ENCODE assay signal across 13 cellular contexts in genomic region chr4:86948276-86948675, GRCh38. TPM values are rescaled to one million over a fixed set of nuclear protein-coding genes. Genes with fewer than 3 reads are reported as not detected.
A peak's percentile ranks its signal among the peaks of the same experiment; 100 is the strongest.
DNase-seq lines count a peak whose midpoint lies in the region; ATAC-seq lines count a peak whose summit lies in the region.
"Had no signal": no experiment of that assay in that cellular context is flagged by ENCODE, and none has a peak within 500 bp of the region (broad histone marks: within the 10 kb centered on the region; RNA-seq: fewer than 3 reads in every experiment).

No MANE protein-coding gene starts in this region.

- H3K27ac Mint-ChIP-seq in natural killer cell treated with Interleukin-12 subunit alpha and Interleukin-12 subunit beta and Interleukin-15 and Interleukin-18, amount 100 ng/mL, for 72 hours = peak overlapping the region; percentile 24 to 69

- ATAC-seq in GM19025 (IDR thresholded peaks at IDR 0.05; ENCODE audit: low read depth, unreplicated experiment) (peak; percentile 41), HG03159 (IDR thresholded peaks at IDR 0.05; ENCODE audit: unreplicated experiment) (peak; percentile 40), HG03175 (IDR thresholded peaks at IDR 0.05; ENCODE audit: unreplicated experiment) (no peak)
- no peak for ATAC-seq in natural killer cell treated with Interleukin-12 subunit alpha and Interleukin-12 subunit beta and Interleukin-15 and Interleukin-18, amount 100 ng/mL, for 72 hours
- ATAC-seq: gastroesophageal sphincter; naive thymus-derived CD8-positive, alpha-beta T cell had no signal

- H3K27me3 Mint-ChIP-seq in natural killer cell treated with Interleukin-12 subunit alpha and Interleukin-12 subunit beta and Interleukin-15 and Interleukin-18, amount 100 ng/mL, for 72 hours = no peaks in the 10 kb centered on the region
- H3K27me3 Mint-ChIP-seq: CD4-positive, alpha-beta memory T cell; naive thymus-derived CD8-positive, alpha-beta T cell had no signal

- H3K4me1 Mint-ChIP-seq in natural killer cell treated with Interleukin-12 subunit alpha and Interleukin-12 subunit beta and Interleukin-15 and Interleukin-18, amount 100 ng/mL, for 72 hours (ENCODE audit: low read depth in 2 of 2) = peaks cover 26 to 33% of the 10 kb centered on the region in 2 donors

- H3K36me3 Mint-ChIP-seq in natural killer cell treated with Interleukin-12 subunit alpha and Interleukin-12 subunit beta and Interleukin-15 and Interleukin-18, amount 100 ng/mL, for 72 hours = peaks cover 4% of the 10 kb centered on the region

- in situ Hi-C loops in SK-MEL-5 (cut with HindIII; ENCODE audit: low pct_unique_long_range_greater_than_20kb, low sequenced_read_pairs) = no loop called here

- DNase-seq in SK-MEL-5 (ENCODE audit: low read depth, low spot score) = peak; percentile 71
- no peak for DNase-seq in natural killer cell treated with Interleukin-12 subunit alpha and Interleukin-12 subunit beta and Interleukin-15 and Interleukin-18, amount 100 ng/mL, for 72 hours (ENCODE audit: low spot score)
- no peak for DNase-seq in DMS153 (lab: John Stamatoyannopoulos, UW)
- DNase-seq in stimulated activated CD4-positive, alpha-beta T cell treated with anti-CD3 and anti-CD28 coated beads, Interleukin-12 subunit alpha, Interleukin-12 subunit beta, amount 100 ng/mL, for 4 hours = no peak
- DNase-seq: amygdala; CD4-positive, alpha-beta memory T cell; KBM-7; naive thymus-derived CD8-positive, alpha-beta T cell; NCI-H2081 had no signal

- H3K4me3 Mint-ChIP-seq in natural killer cell treated with Interleukin-12 subunit alpha and Interleukin-12 subunit beta and Interleukin-15 and Interleukin-18, amount 100 ng/mL, for 72 hours = peak overlapping the region; percentile 32

- H3K9me3 Mint-ChIP-seq in natural killer cell treated with Interleukin-12 subunit alpha and Interleukin-12 subunit beta and Interleukin-15 and Interleukin-18, amount 100 ng/mL, for 72 hours = no peaks in the 10 kb centered on the region
- H3K9me3 Mint-ChIP-seq: naive thymus-derived CD8-positive, alpha-beta T cell had no signal

RNA-seq across cellular contexts. Expression of gene AFF1, which starts 13.5 kb away (rescaled TPM):
- total RNA-seq in SK-MEL-5 (2014; rRNA removed; shearing (Covaris generic)) = 10.2 and 10.9 TPM in 2 replicates
- 16.4 and 22.4 TPM in 2 replicates for polyA plus RNA-seq in SK-MEL-5 (2015; cell fraction: cytosol; rRNA removed)
- polyA plus RNA-seq in SK-MEL-5 (2015; cell fraction: nucleus; rRNA removed) = 22.1 and 27.2 TPM in 2 replicates
- total RNA-seq in natural killer cell treated with Interleukin-12 subunit alpha and Interleukin-12 subunit beta and Interleukin-15 and Interleukin-18, amount 100 ng/mL, for 72 hours = 10 to 100 TPM; 43.2 to 56.2 TPM

RNA-seq across cellular contexts. Expression of gene C4orf36, which starts 56.1 kb away (rescaled TPM):
- 1.2 TPM in 2 replicates for total RNA-seq in SK-MEL-5 (2014; rRNA removed; shearing (Covaris generic))
- 1.8 and 2.0 TPM in 2 replicates for polyA plus RNA-seq in SK-MEL-5 (2015; cell fraction: cytosol; rRNA removed)
- polyA plus RNA-seq in SK-MEL-5 (2015; cell fraction: nucleus; rRNA removed) = 0.59 TPM in 1 of 2 replicates, not detected in the other
- not detected for total RNA-seq in natural killer cell treated with Interleukin-12 subunit alpha and Interleukin-12 subunit beta and Interleukin-15 and Interleukin-18, amount 100 ng/mL, for 72 hours
- total RNA-seq: gastroesophageal sphincter; naive thymus-derived CD8-positive, alpha-beta T cell had no signal
- polyA plus RNA-seq: CD4-positive, alpha-beta memory T cell; naive thymus-derived CD8-positive, alpha-beta T cell had no signal

Comparison
In these comparisons a context has a peak if more than half of its experiments do, and no peak if none do; other contexts are left out.
1. ATAC-seq: peak in GM19025 (single experiment) and HG03159 (single experiment); none in natural killer cell treated with Interleukin-12 subunit alpha and Interleukin-12 subunit beta and Interleukin-15 and Interleukin-18, amount 100 ng/mL, for 72 hours (0 of 2) and HG03175 (single experiment).